In genomic region chr10:100155936-100156335, GRCh38 we compare ENCODE assay signal across 26 cellular contexts.
"Had no signal": no experiment of that assay in that cellular context is flagged by ENCODE, and none has a peak within 500 bp of the region (broad histone marks: within the 10 kb centered on the region; RNA-seq: fewer than 3 reads in every experiment).

No MANE protein-coding gene starts in this region.

- FAIRE-seq: colon, RCC 7860 had no signal

- H3K27ac Mint-ChIP-seq: activated naive CD8-positive, alpha-beta T cell; WTC11 had no signal

- H3K9me3 Mint-ChIP-seq: WTC11 had no signal

- DNase-seq: activated CD4-positive, alpha-beta T cell treated with anti-CD3 and anti-CD28 coated beads, Interleukin-2, amount 50 U/mL, for 1 hour; activated CD4-positive, CD25-positive, alpha-beta regulatory T cell treated with anti-CD3 and anti-CD28 coated beads, Interleukin-2, amount 50 U/mL, for 72 hours; activated effector memory CD4-positive, alpha-beta T cell treated with Interleukin-2 at 50 U/mL for 16 hours; activated naive CD4-positive, alpha-beta T cell; activated T-cell treated with anti-CD3 and anti-CD28 coated beads for 4 hours; adrenal gland; anterior cingulate cortex; cerebellar nuclear complex; Kasumi-1; KBM-7; NCI-H1048; NCI-H146; NCI-H187 treated with DMSO at 0.1 percent for 48 hours; NCI-H2171; NCI-H2227 treated with DMSO at 0.1 percent for 48 hours; NCI-H526; NCI-H82; NK-92 treated with Interleukin-12 subunit alpha and Interleukin-12 subunit beta, amount 100 ng/mL, for 24 hours; SHP77; SW 1271 had no signal

- H3K4me1 Mint-ChIP-seq: WTC11 had no signal

- H3K4me3 ChIP-seq: adrenal gland, SJSA1 had no signal

- H3K27ac ChIP-seq: adrenal gland, SJSA1 had no signal

- ATAC-seq: SK-N-SH treated with all-trans-retinoic acid at 6 μM for 48 hours, WTC11 had no signal

- H3K27me3 Mint-ChIP-seq: activated naive CD8-positive, alpha-beta T cell had no signal

- H3K9me3 ChIP-seq: adrenal gland, SJSA1 had no signal

- H3K4me1 ChIP-seq: adrenal gland, SJSA1 had no signal

- H3K4me3 Mint-ChIP-seq: activated naive CD8-positive, alpha-beta T cell; WTC11 had no signal

- H3K27me3 ChIP-seq: adrenal gland, SJSA1 had no signal
